ENCODE assay signal across 8 cellular contexts in genomic region chr6:52517502-52518278, GRCh38. TPM values are rescaled to one million over a fixed set of nuclear protein-coding genes. Genes with fewer than 3 reads are reported as not detected.
DNase-seq lines count a peak whose midpoint lies in the region; ATAC-seq and TF ChIP-seq lines count a peak whose summit lies in the region.

No MANE protein-coding gene starts in this region.

- H3K36me3 ChIP-seq in tibial nerve = peaks cover 0 to 3% (median 0%) of the 10 kb centered on the region in 3 donors

- TF ChIP-seq POLR2A in tibial nerve (IDR thresholded peaks at IDR 0.05) = peak in 1 of 2 donors; percentile 35

- H3K27ac Mint-ChIP-seq in Calu3 (ENCODE audit: unreplicated experiment) = peak overlapping the region; percentile 78
- H3K27ac Mint-ChIP-seq in WTC11 = peak overlapping the region; percentile 86
- peak overlapping the region; percentile 44 to 94 (median 91) for H3K27ac Mint-ChIP-seq in nephron

- CTCF ChIA-PET in Calu3 (lab: Charles Lee) (no interaction called here), WTC11 (lab: Charles Lee) (interaction anchor here (0.6 to 1.2 kb wide), 3 partner anchors 79 to 132 kb away, joined by 3 to 4 read pairs (median 3); no protein-coding TSS in a partner anchor)

- H3K27me3 ChIP-seq in tibial nerve = no peaks in the 10 kb centered on the region

- H3K36me3 Mint-ChIP-seq in Calu3 (ENCODE audit: insufficient read depth, unreplicated experiment) = peaks cover 4% of the 10 kb centered on the region
- H3K36me3 Mint-ChIP-seq in WTC11 = peaks cover 15% of the 10 kb centered on the region
- peaks cover 55% of the 10 kb centered on the region for H3K36me3 Mint-ChIP-seq in nephron (ENCODE audit: low read depth)

- TF ChIP-seq EP300 in tibial nerve (IDR thresholded peaks at IDR 0.05) = peak in 1 of 2 donors; percentile 94

- TF ChIP-seq CTCF in Calu3 (IDR thresholded peaks at IDR 0.05; ENCODE audit: unreplicated experiment) (no peak), GM20000 (IDR thresholded peaks at IDR 0.05; ENCODE audit: extremely low read depth, missing control alignments) (no peak), WTC11 (IDR thresholded peaks at IDR 0.05) (no peak), nephron (IDR thresholded peaks at IDR 0.05; ENCODE audit: unreplicated experiment in 3 of 3) (no peak), tibial nerve (IDR thresholded peaks at IDR 0.05) (no peak)

- peak; percentile 76 for DNase-seq in Calu3
- DNase-seq in GM20000 (ENCODE audit: low spot score) = peak; percentile 59
- peak; percentile 94 for DNase-seq in HS-5 (ENCODE audit: low read depth)
- DNase-seq in WTC11 (ENCODE audit: low spot score) = peak; percentile 61
- peak; percentile 95 for DNase-seq in fibroblast of peridontal ligament (ENCODE audit: extremely low read depth)
- peak; percentile 55 to 86 for DNase-seq in tibial nerve (ENCODE audit: low spot score in 2 of 2)
- DNase-seq in NCI-H1048 (lab: John Stamatoyannopoulos, UW) = no peak

- peak; percentile 95 for ATAC-seq in WTC11

- peak overlapping the region in 1 of 4 donors; percentile 2 for H3K4me3 ChIP-seq in tibial nerve

- BruUV-seq in Calu3 (replicated peaks; lab: Mats Ljungman, UMichigan) = no TSS peak

- H3K9me3 Mint-ChIP-seq in Calu3 (ENCODE audit: low read depth, unreplicated experiment) = no peaks in the 10 kb centered on the region
- no peaks in the 10 kb centered on the region for H3K9me3 Mint-ChIP-seq in WTC11
- H3K9me3 Mint-ChIP-seq in nephron = no peaks in the 10 kb centered on the region

- intact Hi-C loops in Calu3 (cut with micrococcal nuclease; ENCODE audit: unreplicated experiment) = loop anchor here (10.0 kb wide), 1 partner anchor 147 kb away; no protein-coding TSS in a partner anchor

- H3K9me3 ChIP-seq in tibial nerve = no peaks in the 10 kb centered on the region

- peaks cover 56% of the 10 kb centered on the region for H3K4me1 Mint-ChIP-seq in Calu3 (ENCODE audit: low read depth, unreplicated experiment)
- H3K4me1 Mint-ChIP-seq in WTC11 = peaks cover 49% of the 10 kb centered on the region
- H3K4me1 Mint-ChIP-seq in nephron = peaks cover 47% of the 10 kb centered on the region

- H3K4me3 Mint-ChIP-seq in Calu3 (ENCODE audit: low read depth, unreplicated experiment) (no peak overlapping the region), WTC11 (no peak overlapping the region), nephron (no peak overlapping the region)

- POLR2A ChIA-PET in WTC11 (lab: Charles Lee) = no interaction called here

- peaks cover 3 to 98% (median 51%) of the 10 kb centered on the region in 4 donors for H3K4me1 ChIP-seq in tibial nerve

- no peaks in the 10 kb centered on the region for H3K27me3 Mint-ChIP-seq in Calu3 (ENCODE audit: unreplicated experiment)
- H3K27me3 Mint-ChIP-seq in WTC11 (ENCODE audit: low read depth) = no peaks in the 10 kb centered on the region
- peaks cover 3% of the 10 kb centered on the region for H3K27me3 Mint-ChIP-seq in nephron (ENCODE audit: low read depth)

- peak overlapping the region; percentile 38 to 97 (median 83) for H3K27ac ChIP-seq in tibial nerve

- 30 to 33% methylated on average over 14 of the region's 14 CpGs for WGBS in tibial nerve, 2 donors

TF ChIP-seq in WTC11, 78 proteins besides CTCF, POLR2A, EP300 and RAD21 (continues in another document):
- TF ChIP-seq ZNF263 (CRISPR knock-in tag; IDR thresholded peaks at IDR 0.05; ENCODE audit: low read depth) = no peak
- TF ChIP-seq FOXP4 (CRISPR knock-in tag; IDR thresholded peaks at IDR 0.05) = peak; percentile 50; the same call in 1 of the 2 replicates
- TF ChIP-seq, protein P1, sequence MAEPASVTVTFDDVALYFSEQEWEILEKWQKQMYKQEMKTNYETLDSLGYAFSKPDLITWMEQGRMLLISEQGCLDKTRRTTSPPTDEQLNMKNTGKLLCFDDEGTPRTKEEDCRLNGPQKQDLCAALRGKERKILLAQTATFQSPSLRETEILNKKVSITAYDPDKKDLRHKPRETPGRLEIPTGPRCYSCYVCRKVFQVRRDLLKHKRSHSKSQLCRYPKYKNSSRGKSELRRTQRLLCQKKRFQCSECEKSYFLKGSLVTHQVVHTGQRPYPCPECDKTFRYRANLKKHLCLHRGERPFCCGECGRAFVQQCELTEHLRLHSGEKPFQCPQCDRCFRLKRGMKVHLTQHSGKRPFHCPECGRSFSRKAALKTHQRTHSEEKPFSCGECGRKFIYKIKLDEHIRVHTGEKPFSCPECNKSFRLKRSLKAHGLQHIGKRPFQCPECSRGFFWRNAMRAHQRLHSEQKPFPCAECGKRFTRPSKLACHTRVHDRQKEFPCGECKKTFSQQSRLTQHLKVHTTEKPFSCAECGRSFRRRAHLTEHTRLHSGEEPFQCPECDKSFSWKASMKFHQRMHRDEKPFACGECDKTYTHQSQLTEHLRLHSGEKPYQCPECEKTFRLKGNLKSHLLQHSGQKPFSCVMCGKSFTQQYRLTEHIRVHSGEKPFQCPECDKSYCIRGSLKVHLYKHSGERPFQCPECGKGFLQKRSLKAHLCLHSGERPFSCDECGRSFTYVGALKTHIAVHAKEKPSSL (CRISPR knock-in tag; conservative IDR thresholded peaks at IDR 0.05) = no peak
- peak; percentile 65; the same call in 1 of the 2 replicates for TF ChIP-seq ZNF121 (CRISPR knock-in tag; IDR thresholded peaks at IDR 0.05)
- TF ChIP-seq ZNF281 (CRISPR knock-in tag; IDR thresholded peaks at IDR 0.05) = peak; percentile 46; the same call in 1 of the 2 replicates
- peak; percentile 78; the same call in 1 of the 2 replicates for TF ChIP-seq ETV6 (CRISPR knock-in tag; IDR thresholded peaks at IDR 0.05)
- 0 out of 2 replicates have a peak, but pooled peaks have one; percentile 47 for TF ChIP-seq JUN (CRISPR knock-in tag; IDR thresholded peaks at IDR 0.05)
- TF ChIP-seq ZNF138 (CRISPR knock-in tag; conservative IDR thresholded peaks at IDR 0.05) = no peak
- TF ChIP-seq SOX15 (CRISPR knock-in tag; IDR thresholded peaks at IDR 0.05) = no peak
- peak; percentile 76 for TF ChIP-seq GABPB1 (CRISPR knock-in tag; IDR thresholded peaks at IDR 0.05)
- TF ChIP-seq FOXK1 (CRISPR knock-in tag; IDR thresholded peaks at IDR 0.05) = no peak
- no peak for TF ChIP-seq AR (CRISPR knock-in tag; IDR thresholded peaks at IDR 0.05)
- peak; percentile 45; the same call in 1 of the 2 replicates for TF ChIP-seq ZNF232 (CRISPR knock-in tag; IDR thresholded peaks at IDR 0.05)
- TF ChIP-seq ZNF317 (CRISPR knock-in tag; IDR thresholded peaks at IDR 0.05; ENCODE audit: borderline replicate concordance, low read depth) = no peak
- no peak for TF ChIP-seq RORB (CRISPR knock-in tag; IDR thresholded peaks at IDR 0.05)

RNA-seq across cellular contexts. Expression of gene TRAM2, which starts 59.2 kb away (rescaled TPM):
- total RNA-seq in Calu3 (2022) = 10.7 and 12.8 TPM in 2 replicates
- total RNA-seq in WTC11 (2021) = 13.4 to 14.4 TPM (median 13.5 TPM) in 3 replicates
- 10 to 100 TPM; 21.3 to 27.5 (median 23.7) TPM for total RNA-seq in tibial nerve
